ENCODE assay signal across 11 cellular contexts in genomic region chr15:50881121-50882048, GRCh38. TPM values are rescaled to one million over a fixed set of nuclear protein-coding genes. Genes with fewer than 3 reads are reported as not detected.
DNase-seq lines count a peak whose midpoint lies in the region; ATAC-seq and TF ChIP-seq lines count a peak whose summit lies in the region.
"Had no signal": no experiment of that assay in that cellular context is flagged by ENCODE, and none has a peak within 500 bp of the region (broad histone marks: within the 10 kb centered on the region; RNA-seq: fewer than 3 reads in every experiment).

No MANE protein-coding gene starts in this region.

- H3K9me3 Mint-ChIP-seq in activated T-cell treated with anti-CD3 and anti-CD28 coated beads, Interleukin-2, amount 50 U/mL, for 72 hours, result no peaks in the 10 kb centered on the region
- H3K9me3 Mint-ChIP-seq: CD8-positive, alpha-beta T cell had no signal

- H3K4me3 Mint-ChIP-seq in activated T-cell treated with anti-CD3 and anti-CD28 coated beads, Interleukin-2, amount 50 U/mL, for 72 hours, result peak overlapping the region; percentile 70 to 92
- H3K4me3 Mint-ChIP-seq: CD8-positive, alpha-beta T cell had no signal

- no peak overlapping the region for H3K27ac ChIP-seq in PC-3 (ENCODE audit: low read length)
- H3K27ac ChIP-seq in coronary artery, result peak overlapping the region; percentile 16 to 25
- H3K27ac ChIP-seq in thymus (ENCODE audit: low read depth), result peak overlapping the region; percentile 25
- H3K27ac ChIP-seq: hepatocyte had no signal

- H3K36me3 Mint-ChIP-seq in activated T-cell treated with anti-CD3 and anti-CD28 coated beads, Interleukin-2, amount 50 U/mL, for 72 hours (ENCODE audit: insufficient read depth in 2 of 2), result peaks cover 0 to 2% of the 10 kb centered on the region in 2 donors
- H3K36me3 Mint-ChIP-seq: CD8-positive, alpha-beta T cell had no signal

- H3K9ac ChIP-seq in PC-3 (ENCODE audit: low read length), result no peak overlapping the region

- peaks cover 9% of the 10 kb centered on the region for H3F3A ChIP-seq in PC-3 (ENCODE audit: low read length, unreplicated experiment)

- peaks cover 37% of the 10 kb centered on the region for H3K4me1 ChIP-seq in PC-3 (ENCODE audit: insufficient read depth, low read length)
- no peaks in the 10 kb centered on the region for H3K4me1 ChIP-seq in thymus (ENCODE audit: control insufficient read depth, insufficient read depth, low read length)

- H3K36me3 ChIP-seq in PC-3 (ENCODE audit: low read depth, low read length), result no peaks in the 10 kb centered on the region
- no peaks in the 10 kb centered on the region for H3K36me3 ChIP-seq in thymus (ENCODE audit: control insufficient read depth, insufficient read depth)
- H3K36me3 ChIP-seq in MG63, result no peaks in the 10 kb centered on the region

- H3K79me2 ChIP-seq in PC-3 (ENCODE audit: low read length), result no peaks in the 10 kb centered on the region
- H3K79me2 ChIP-seq: hepatocyte had no signal

- POLR2A ChIA-PET in PC-3 (lab: Charles Lee; ENCODE audit: unreplicated experiment), result interaction anchor here (0.6 kb wide), 1 partner anchor 25 kb away, joined by 7 read pairs; no protein-coding TSS in a partner anchor

- H3K4me2 ChIP-seq in PC-3 (ENCODE audit: low read length), result 0 out of 2 replicates have a peak overlapping the region, but pooled peaks have one; percentile 15
- H3K4me2 ChIP-seq: hepatocyte had no signal

- no peaks in the 10 kb centered on the region for H3K9me3 ChIP-seq in PC-3 (ENCODE audit: low read length)
- H3K9me3 ChIP-seq in thymus (ENCODE audit: control insufficient read depth), result no peaks in the 10 kb centered on the region
- H3K9me3 ChIP-seq in MG63, result no peaks in the 10 kb centered on the region

- intact Hi-C loops in PC-3 (cut with micrococcal nuclease), result no loop called here

- H3K27me3 ChIP-seq in PC-3 (ENCODE audit: low read length) (no peaks in the 10 kb centered on the region), thymus (ENCODE audit: control insufficient read depth, insufficient read depth) (no peaks in the 10 kb centered on the region), MG63 (no peaks in the 10 kb centered on the region)
- H3K27me3 ChIP-seq: hepatocyte had no signal

- H3K4me1 Mint-ChIP-seq in activated T-cell treated with anti-CD3 and anti-CD28 coated beads, Interleukin-2, amount 50 U/mL, for 72 hours (ENCODE audit: low read depth), result peaks cover 94% of the 10 kb centered on the region

- no peaks in the 10 kb centered on the region for H3K27me3 Mint-ChIP-seq in activated T-cell treated with anti-CD3 and anti-CD28 coated beads, Interleukin-2, amount 50 U/mL, for 72 hours (ENCODE audit: low read depth)

- H3K9me2 ChIP-seq in PC-3 (replicated peaks; ENCODE audit: low read length), result no peaks in the 10 kb centered on the region

- H3K27ac Mint-ChIP-seq in activated T-cell treated with anti-CD3 and anti-CD28 coated beads, Interleukin-2, amount 50 U/mL, for 72 hours, result peak overlapping the region; percentile 100
- H3K27ac Mint-ChIP-seq: CD8-positive, alpha-beta T cell had no signal

- 93% methylated on average over 6 of the region's 6 CpGs for WGBS in thymus

- TF ChIP-seq CTCF in PC-3 (conservative IDR thresholded peaks at IDR 0.05; ENCODE audit: low read depth, low read length), result no peak
- TF ChIP-seq CTCF in coronary artery (IDR thresholded peaks at IDR 0.05), result no peak

- BruUV-seq in PC-3 (replicated peaks; lab: Mats Ljungman, UMichigan), result TSS peak; percentile 40

- ATAC-seq in activated T-cell treated with anti-CD3 and anti-CD28 coated beads, Interleukin-2, amount 50 U/mL, for 72 hours (replicated peaks in 1 of 2), result peak; percentile 23 to 40
- no peak for ATAC-seq in PC-3
- ATAC-seq: CD8-positive, alpha-beta T cell had no signal

- CTCF ChIA-PET in PC-3 (lab: Charles Lee), result no interaction called here

- peak in 1 of 2 donors; percentile 14 for DNase-seq in activated T-cell treated with anti-CD3 and anti-CD28 coated beads, Interleukin-2, amount 50 U/mL, for 72 hours
- DNase-seq in activated T-cell treated with anti-CD3 and anti-CD28 coated beads, Interleukin-2, amount 50 U/mL, for 48 hours, result no peak
- no peak for DNase-seq in PC-3
- DNase-seq in coronary artery (ENCODE audit: low spot score), result no peak
- DNase-seq in MG63, result no peak
- no peak for DNase-seq in NCI-H1417 (lab: John Stamatoyannopoulos, UW)
- no peak for DNase-seq in T1000 (lab: John Stamatoyannopoulos, UW)
- DNase-seq: CD8-positive, alpha-beta T cell; NCI-H2107 had no signal

- H3K4me3 ChIP-seq in PC-3 (ENCODE audit: low read length) (no peak overlapping the region), coronary artery (no peak overlapping the region), thymus (ENCODE audit: low read length) (no peak overlapping the region), MG63 (no peak overlapping the region)
- H3K4me3 ChIP-seq: hepatocyte had no signal

- H4K20me1 ChIP-seq in PC-3 (ENCODE audit: low read length), result no peaks in the 10 kb centered on the region

- H2AFZ ChIP-seq in PC-3 (ENCODE audit: low read length), result no peak overlapping the region
- H2AFZ ChIP-seq: hepatocyte had no signal

RNA-seq across cellular contexts. Expression of gene AP4E1, which starts 27.1 kb away (rescaled TPM):
- 10 to 100 TPM; 13.3 to 17.1 TPM for total RNA-seq in activated T-cell treated with anti-CD3 and anti-CD28 coated beads, Interleukin-2, amount 50 U/mL, for 72 hours
- 4.7 and 6.0 TPM in 2 replicates for total RNA-seq in PC-3 (2014; rRNA removed)
- polyA plus RNA-seq in thymus, result 5.9 TPM
- total RNA-seq in MG63 (2014; rRNA removed; shearing (Covaris generic); ENCODE audit: low replicate concordance), result 10.8 and 15.1 TPM in 2 replicates
